In genomic region chr15:60299452-60300047, GRCh38 we compare ENCODE assay signal across 8 cellular contexts.
A peak's percentile ranks its signal among the peaks of the same experiment; 100 is the strongest.
DNase-seq lines count a peak whose midpoint lies in the region; ATAC-seq, FAIRE-seq and TF ChIP-seq lines count a peak whose summit lies in the region.

No MANE protein-coding gene starts in this region.

- H3K9me3 Mint-ChIP-seq in astrocyte (ENCODE audit: unreplicated experiment): peaks cover 6% of the 10 kb centered on the region
- H3K9me3 Mint-ChIP-seq in T-helper 2 cell treated with Interferon-gamma antibody and Interleukin-4, amounts not matched to agents 5 μg/mL and 100 μg/mL, for 36 hours: peaks cover 5% of the 10 kb centered on the region

- H3K4me3 Mint-ChIP-seq in astrocyte (ENCODE audit: unreplicated experiment): no peak overlapping the region
- H3K4me3 Mint-ChIP-seq in T-helper 2 cell treated with Interferon-gamma antibody and Interleukin-4, amounts not matched to agents 5 μg/mL and 100 μg/mL, for 36 hours: no peak overlapping the region

- intact Hi-C loops in PC-9 (cut with micrococcal nuclease; ENCODE audit: unreplicated experiment): no loop called here

- dilution Hi-C loops in keratinocyte (cut with MboI; ENCODE audit: extremely low pct_ligation_motif_present, low sequenced_read_pairs): no loop called here

- ATAC-seq in GM18867 (IDR thresholded peaks at IDR 0.05; ENCODE audit: unreplicated experiment): no peak

- DNase-seq in COLO829 (ENCODE audit: low spot score) (peak; percentile 7), NCI-H1694 treated with DMSO at 0.1 percent for 48 hours (lab: John Stamatoyannopoulos, UW) (peak; percentile 99), astrocyte (ENCODE audit: low read depth) (peak; percentile 23), keratinocyte (ENCODE audit: low read depth, low spot score) (peak; percentile 23), PC-9 (no peak)
- no peak for DNase-seq in T-helper 2 cell treated with Interferon-gamma antibody and Interleukin-4, amounts not matched to agents 5 μg/mL and 100 μg/mL, for 36 hours (ENCODE audit: low spot score)
- DNase-seq in activated CD4-positive, alpha-beta T cell treated with anti-CD3 and anti-CD28 coated beads for 1 hour: no peak

- no TSS peak for BruUV-seq in PC-9 (replicated peaks; lab: Mats Ljungman, UMichigan)

- H3K79me2 ChIP-seq in astrocyte (ENCODE audit: insufficient read depth, low read length) (no peaks in the 10 kb centered on the region), keratinocyte (ENCODE audit: control insufficient read depth, insufficient read depth, low read length) (no peaks in the 10 kb centered on the region), PC-9 (ENCODE audit: low read depth) (no peaks in the 10 kb centered on the region)

- no peaks in the 10 kb centered on the region for H3K4me1 Mint-ChIP-seq in astrocyte (ENCODE audit: low read depth, unreplicated experiment)
- H3K4me1 Mint-ChIP-seq in T-helper 2 cell treated with Interferon-gamma antibody and Interleukin-4, amounts not matched to agents 5 μg/mL and 100 μg/mL, for 36 hours (ENCODE audit: low read depth): no peaks in the 10 kb centered on the region

- H3K9ac ChIP-seq in astrocyte (ENCODE audit: low read length) (no peak overlapping the region), keratinocyte (ENCODE audit: control insufficient read depth, extremely low read depth, insufficient read depth, low read length) (no peak overlapping the region)

- CTCF ChIA-PET in PC-9 (lab: Charles Lee): no interaction called here

- POLR2A ChIA-PET in PC-9 (lab: Charles Lee; ENCODE audit: unreplicated experiment): interaction anchor here (0.7 kb wide), 1 partner anchor 547 kb away, joined by 9 read pairs; no protein-coding TSS in a partner anchor

- no peaks in the 10 kb centered on the region for H3K9me2 ChIP-seq in PC-9 (ENCODE audit: insufficient read depth)

- H3K27me3 ChIP-seq in astrocyte (ENCODE audit: insufficient read depth, low read length) (peaks cover 4% of the 10 kb centered on the region), keratinocyte (ENCODE audit: control insufficient read depth, extremely low read depth, insufficient read depth, low read length) (no peaks in the 10 kb centered on the region), PC-9 (ENCODE audit: insufficient read depth, low read depth) (no peaks in the 10 kb centered on the region)

- H2AFZ ChIP-seq in astrocyte (ENCODE audit: low read depth, low read length): peak overlapping the region; percentile 14
- no peak overlapping the region for H2AFZ ChIP-seq in keratinocyte (ENCODE audit: control insufficient read depth, low read length)
- H2AFZ ChIP-seq in PC-9: no peak overlapping the region

- peak; percentile 27 for TF ChIP-seq CTCF in astrocyte (IDR thresholded peaks at IDR 0.05; ENCODE audit: insufficient read depth, low read depth, low read length)
- TF ChIP-seq CTCF in keratinocyte (optimal IDR thresholded peaks at IDR 0.05 in 1 of 3, IDR thresholded peaks at IDR 0.05 in 1 of 3, conservative IDR thresholded peaks at IDR 0.05 in 1 of 3; ENCODE audit: extremely low read depth in 1 of 3, insufficient read depth in 2 of 3, low read length in 3 of 3): peak in 2 of 3 experiments; percentile 61 to 62
- no peak for TF ChIP-seq CTCF in PC-9 (conservative IDR thresholded peaks at IDR 0.05)

- peak overlapping the region; percentile 49 for H3K4me2 ChIP-seq in astrocyte (ENCODE audit: low read length)
- peak overlapping the region; percentile 40 for H3K4me2 ChIP-seq in keratinocyte (ENCODE audit: control insufficient read depth, extremely low read depth, insufficient read depth, low read depth, low read length)
- H3K4me2 ChIP-seq in PC-9: no peak overlapping the region

- H3K9me3 ChIP-seq in astrocyte (ENCODE audit: insufficient read depth, low read depth, low read length): no peaks in the 10 kb centered on the region
- no peaks in the 10 kb centered on the region for H3K9me3 ChIP-seq in keratinocyte (ENCODE audit: control insufficient read depth, low read depth, low read length)
- no peaks in the 10 kb centered on the region for H3K9me3 ChIP-seq in PC-9 (ENCODE audit: insufficient read depth, low read depth)

- H3K4me3 ChIP-seq in astrocyte (ENCODE audit: insufficient read depth, low read depth, low read length) (no peak overlapping the region), keratinocyte (ENCODE audit: control insufficient read depth in 2 of 3, extremely low read depth in 1 of 3, insufficient read depth in 2 of 3, low read depth in 1 of 3, low read length in 3 of 3) (peak overlapping the region in 1 of 3 experiments; percentile 22), PC-9 (no peak overlapping the region)

- no peaks in the 10 kb centered on the region for H3F3A ChIP-seq in PC-9 (ENCODE audit: insufficient read depth, low read depth)

- peaks cover 6% of the 10 kb centered on the region for H3K27me3 Mint-ChIP-seq in astrocyte (ENCODE audit: low read depth, unreplicated experiment)
- H3K27me3 Mint-ChIP-seq in T-helper 2 cell treated with Interferon-gamma antibody and Interleukin-4, amounts not matched to agents 5 μg/mL and 100 μg/mL, for 36 hours (ENCODE audit: low read depth): peaks cover 8% of the 10 kb centered on the region

- no peak overlapping the region for H3K27ac ChIP-seq in astrocyte (ENCODE audit: low read depth, low read length)
- H3K27ac ChIP-seq in keratinocyte (ENCODE audit: control insufficient read depth, insufficient read depth, low read length): no peak overlapping the region
- H3K27ac ChIP-seq in PC-9: no peak overlapping the region

- no peaks in the 10 kb centered on the region for H3K36me3 Mint-ChIP-seq in astrocyte (ENCODE audit: low read depth, unreplicated experiment)
- H3K36me3 Mint-ChIP-seq in T-helper 2 cell treated with Interferon-gamma antibody and Interleukin-4, amounts not matched to agents 5 μg/mL and 100 μg/mL, for 36 hours (ENCODE audit: low read depth): no peaks in the 10 kb centered on the region

- H4K20me1 ChIP-seq in astrocyte (ENCODE audit: insufficient read depth, low read length) (no peaks in the 10 kb centered on the region), keratinocyte (ENCODE audit: control insufficient read depth, extremely low read depth, insufficient read depth, low read length) (no peaks in the 10 kb centered on the region), PC-9 (ENCODE audit: insufficient read depth) (no peaks in the 10 kb centered on the region)

- H3K4me1 ChIP-seq in astrocyte (ENCODE audit: insufficient read depth, low read length) (peaks cover 7% of the 10 kb centered on the region), keratinocyte (ENCODE audit: control insufficient read depth, extremely low read depth, insufficient read depth, low read length) (peaks cover 16% of the 10 kb centered on the region), PC-9 (replicated peaks; ENCODE audit: insufficient read depth) (no peaks in the 10 kb centered on the region)

- H3K36me3 ChIP-seq in astrocyte (ENCODE audit: insufficient read depth, low read length) (no peaks in the 10 kb centered on the region), keratinocyte (ENCODE audit: control insufficient read depth in 2 of 2, extremely low read depth in 1 of 2, insufficient read depth in 2 of 2, low read length in 2 of 2) (no peaks in the 10 kb centered on the region), PC-9 (ENCODE audit: low read depth) (no peaks in the 10 kb centered on the region)

- FAIRE-seq in astrocyte (lab: Jason Lieb, UNC) (no peak), keratinocyte (lab: Jason Lieb, UNC) (peak; percentile 90)

- no peaks in the 10 kb centered on the region for H3K9me1 ChIP-seq in keratinocyte (ENCODE audit: control insufficient read depth, extremely low read depth, insufficient read depth, low read length)

- H3K27ac Mint-ChIP-seq in astrocyte (ENCODE audit: unreplicated experiment): no peak overlapping the region
- H3K27ac Mint-ChIP-seq in T-helper 2 cell treated with Interferon-gamma antibody and Interleukin-4, amounts not matched to agents 5 μg/mL and 100 μg/mL, for 36 hours: no peak overlapping the region

Comparison
In these comparisons a context has a peak if more than half of its experiments do, and no peak if none do; other contexts are left out.
1. DNase-seq: peak in COLO829 (single experiment), NCI-H1694 treated with DMSO at 0.1 percent for 48 hours (single experiment), astrocyte (single experiment) and keratinocyte (single experiment); none in T-helper 2 cell treated with Interferon-gamma antibody and Interleukin-4, amounts not matched to agents 5 μg/mL and 100 μg/mL, for 36 hours (single experiment), activated CD4-positive, alpha-beta T cell treated with anti-CD3 and anti-CD28 coated beads for 1 hour (single experiment) and PC-9 (0 of 2).